Comparison of ENCODE assay signal across 1 cellular context in genomic region chr1:43197343-43198127, GRCh38.
TF ChIP-seq lines count a peak whose summit lies in the region.

No MANE protein-coding gene starts in this region.

TF ChIP-seq in GM23338, 12 proteins besides CTCF, POLR2A, EP300 and RAD21 (continued from another document):
- no peak for TF ChIP-seq ZNF462 (CRISPR knock-in tag; IDR thresholded peaks at IDR 0.05)
- no peak for TF ChIP-seq REST (IDR thresholded peaks at IDR 0.05; ENCODE audit: unreplicated experiment)
- no peak for TF ChIP-seq ZNF331 (CRISPR knock-in tag; IDR thresholded peaks at IDR 0.05; ENCODE audit: low read depth)
- no peak for TF ChIP-seq STAT1 (IDR thresholded peaks at IDR 0.05; ENCODE audit: unreplicated experiment)
- TF ChIP-seq EZH2phosphoT487 (IDR thresholded peaks at IDR 0.05; ENCODE audit: unreplicated experiment), result no peak
- no peak for TF ChIP-seq EZH2 (IDR thresholded peaks at IDR 0.05; ENCODE audit: low read depth, unreplicated experiment)
- no peak for TF ChIP-seq POLR2AphosphoS5 (IDR thresholded peaks at IDR 0.05; ENCODE audit: low read depth)
